1 cellular context compared by ENCODE assay signal in the genomic region with DNA sequence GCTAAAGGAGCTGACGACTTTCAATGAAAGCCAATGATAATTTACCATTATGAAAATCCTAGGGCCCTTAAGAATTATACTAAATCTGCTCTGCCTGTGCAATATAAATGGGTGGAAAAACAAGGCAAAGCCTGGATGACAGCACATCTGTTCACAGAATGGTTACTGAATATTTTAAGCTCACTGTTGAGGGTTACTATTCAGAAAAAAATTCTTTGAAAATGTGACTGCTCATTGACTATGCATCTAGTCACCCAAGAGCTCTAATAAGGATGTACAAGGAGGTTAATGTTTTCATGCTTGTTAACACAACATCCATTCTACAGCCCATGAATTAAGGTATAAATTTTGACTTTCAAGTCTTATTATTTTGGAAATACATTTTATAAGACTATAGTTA.
TF ChIP-seq lines count a peak whose summit lies in the region.

No MANE protein-coding gene starts in this region.

TF ChIP-seq in IMR-90, 13 proteins besides CTCF, POLR2A, EP300 and RAD21 (continued from another document):
- TF ChIP-seq RCOR1 (IDR thresholded peaks at IDR 0.05; ENCODE audit: insufficient replicate concordance, low read length) (no peak), CHD1 (IDR thresholded peaks at IDR 0.05; ENCODE audit: low read depth, low read length) (no peak), FOS (IDR thresholded peaks at IDR 0.05; ENCODE audit: low read depth, low read length) (no peak), MXI1 (IDR thresholded peaks at IDR 0.05; ENCODE audit: borderline replicate concordance, low read depth, low read length) (no peak), NFE2L2 (IDR thresholded peaks at IDR 0.05; ENCODE audit: low read depth, low read length) (no peak)
TF ChIP-seq in IMR-90: peak in this region for 0.
